ENCODE assay signal across 10 cellular contexts in genomic region chr18:43422483-43422882, GRCh38.
DNase-seq lines count a peak whose midpoint lies in the region; ATAC-seq and TF ChIP-seq lines count a peak whose summit lies in the region.
"Had no signal": no experiment of that assay in that cellular context is flagged by ENCODE, and none has a peak within 500 bp of the region (broad histone marks: within the 10 kb centered on the region; RNA-seq: fewer than 3 reads in every experiment).

No MANE protein-coding gene starts in this region.

- H3K4me1 ChIP-seq in cardiac muscle cell (ENCODE audit: low read depth), result no peaks in the 10 kb centered on the region
- peaks cover 0 to 6% of the 10 kb centered on the region in 2 donors for H3K4me1 ChIP-seq in right atrium auricular region
- H3K4me1 ChIP-seq in thyroid gland, result no peaks in the 10 kb centered on the region

- intact Hi-C loops in thyroid gland (cut with DNase I), result no loop called here

- H3K4me3 ChIP-seq in cardiac muscle cell (no peak overlapping the region), right atrium auricular region (no peak overlapping the region), epithelial cell of proximal tubule (ENCODE audit: low read depth, low read length) (no peak overlapping the region), thyroid gland (replicated peaks in 1 of 3) (no peak overlapping the region)

- TF ChIP-seq CTCF in cardiac muscle cell (IDR thresholded peaks at IDR 0.05; ENCODE audit: low read depth, low read length) (no peak), right atrium auricular region (IDR thresholded peaks at IDR 0.05) (no peak), epithelial cell of proximal tubule (conservative IDR thresholded peaks at IDR 0.05; ENCODE audit: low read depth, low read length) (peak; percentile 43), thyroid gland (IDR thresholded peaks at IDR 0.05) (peak in 4 of 6 experiments; percentile 6 to 31 (median 18))

- DNase-seq in cardiac muscle cell (ENCODE audit: low read depth in 1 of 2, low spot score in 1 of 2) (peak; percentile 2 to 74), right atrium auricular region (ENCODE audit: low spot score) (no peak), NCI-H774 (lab: John Stamatoyannopoulos, UW) (peak; percentile 11), epithelial cell of proximal tubule (ENCODE audit: low read depth) (no peak), thyroid gland (peak; percentile 21 to 33), UCSD-AML1 (lab: John Stamatoyannopoulos, UW; ENCODE audit: unreplicated experiment) (no peak)
- DNase-seq in activated naive CD4-positive, alpha-beta T cell treated with Interleukin-2 at 50 U/mL for 16 hours, result no peak
- DNase-seq: activated gamma-delta T cell; effector memory CD4-positive, alpha-beta T cell had no signal

- H3K27ac ChIP-seq in cardiac muscle cell (no peak overlapping the region), right atrium auricular region (no peak overlapping the region), thyroid gland (no peak overlapping the region)

- no peaks in the 10 kb centered on the region for H3K9me3 ChIP-seq in cardiac muscle cell (ENCODE audit: low read depth)
- H3K9me3 ChIP-seq in right atrium auricular region, result no peaks in the 10 kb centered on the region
- no peaks in the 10 kb centered on the region for H3K9me3 ChIP-seq in thyroid gland

- H3K27me3 ChIP-seq in cardiac muscle cell (peaks cover 60% of the 10 kb centered on the region), right atrium auricular region (no peaks in the 10 kb centered on the region), thyroid gland (no peaks in the 10 kb centered on the region)

- H3K36me3 ChIP-seq in cardiac muscle cell (no peaks in the 10 kb centered on the region), right atrium auricular region (no peaks in the 10 kb centered on the region), thyroid gland (no peaks in the 10 kb centered on the region)

- TF ChIP-seq POLR2A in thyroid gland (IDR thresholded peaks at IDR 0.05), result no peak

- no peak for ATAC-seq in HG03097 (IDR thresholded peaks at IDR 0.05; ENCODE audit: low FRiP score, unreplicated experiment)

- 24% methylated on average over 5 of the region's 5 CpGs for WGBS in thyroid gland, 2 donors

Comparison
In these comparisons a context has a peak if more than half of its experiments do, and no peak if none do; other contexts are left out.
1. DNase-seq: peak in cardiac muscle cell (2 of 2), NCI-H774 (single experiment) and thyroid gland (2 of 2); none in right atrium auricular region (single experiment), epithelial cell of proximal tubule (single experiment), activated naive CD4-positive, alpha-beta T cell treated with Interleukin-2 at 50 U/mL for 16 hours (single experiment) and UCSD-AML1 (single experiment).
2. CTCF ChIP-seq: peak in epithelial cell of proximal tubule (single experiment) and thyroid gland (4 of 6); none in cardiac muscle cell (single experiment) and right atrium auricular region (0 of 2).